In the genomic region with DNA sequence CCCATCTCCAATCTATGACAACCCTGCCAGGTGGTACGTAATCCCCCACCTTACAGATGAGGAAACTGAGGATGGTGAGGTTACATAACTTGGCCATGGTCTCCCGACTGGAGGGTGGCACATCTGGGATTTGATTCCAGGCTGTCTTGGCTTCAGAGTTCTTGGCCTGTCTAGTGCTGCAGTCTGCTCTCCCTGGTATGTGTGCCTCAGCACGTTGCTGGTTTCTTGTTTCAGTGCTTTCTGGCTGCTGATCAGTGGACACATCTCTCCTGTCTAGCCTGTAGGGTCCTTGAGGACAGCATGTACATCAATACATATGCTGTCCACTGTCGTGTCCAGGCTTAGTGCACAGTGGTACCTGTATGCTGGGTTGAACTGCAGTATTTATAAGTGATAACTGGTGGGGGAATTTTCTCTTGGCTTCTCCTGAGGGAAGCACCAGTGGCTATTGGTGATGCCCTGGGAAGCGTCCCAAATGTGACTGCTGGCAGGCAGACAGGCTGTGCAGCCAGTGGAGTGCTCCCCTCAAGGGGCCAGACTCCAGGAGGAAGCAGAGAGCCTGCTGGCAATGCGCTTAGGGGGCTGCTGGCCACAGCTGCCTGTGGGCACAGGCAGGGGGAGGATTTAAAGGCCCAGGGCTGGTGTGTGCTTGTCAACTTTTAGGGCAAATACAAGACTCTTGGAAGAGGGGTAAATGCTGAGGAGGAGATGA, we compare ENCODE assay signal across 2 cellular contexts.
TF ChIP-seq lines count a peak whose summit lies in the region.

No MANE protein-coding gene starts in this region.

TF ChIP-seq in HCT116, 20 proteins besides CTCF, POLR2A, EP300 and RAD21:
- TF ChIP-seq ATF3 (IDR thresholded peaks at IDR 0.05) (no peak), EZH2phosphoT487 (IDR thresholded peaks at IDR 0.05; ENCODE audit: borderline replicate concordance) (no peak), SRF (IDR thresholded peaks at IDR 0.05; ENCODE audit: low read depth) (no peak), FOSL1 (IDR thresholded peaks at IDR 0.05; ENCODE audit: low read depth) (no peak), ZFX (IDR thresholded peaks at IDR 0.05) (no peak)

TF ChIP-seq in SK-N-SH, 30 proteins besides CTCF, POLR2A, EP300 and RAD21:
- TF ChIP-seq TAF1 (IDR thresholded peaks at IDR 0.05; ENCODE audit: borderline replicate concordance, low read depth, low read length) (no peak), TEAD4 (IDR thresholded peaks at IDR 0.05; ENCODE audit: borderline replicate concordance, insufficient read depth) (no peak)
TF ChIP-seq in SK-N-SH: peak in this region for 0.
